In genomic region chr2:208466133-208466919, GRCh38 we compare ENCODE assay signal across 8 cellular contexts. TPM values are rescaled to one million over a fixed set of nuclear protein-coding genes. Genes with fewer than 3 reads are reported as not detected.
DNase-seq lines count a peak whose midpoint lies in the region; ATAC-seq and TF ChIP-seq lines count a peak whose summit lies in the region.

No MANE protein-coding gene starts in this region.

- no peaks in the 10 kb centered on the region for H3K36me3 ChIP-seq in lung (ENCODE audit: control insufficient read depth in 2 of 2, insufficient read depth in 2 of 2, low read length in 2 of 2)

- TF ChIP-seq CTCF in astrocyte of the spinal cord (IDR thresholded peaks at IDR 0.05; ENCODE audit: low read depth, low read length): peak; percentile 45
- TF ChIP-seq CTCF in lung (IDR thresholded peaks at IDR 0.05; ENCODE audit: control extremely low read depth, extremely low read depth): peak; percentile 6

- in situ Hi-C loops in astrocyte of the spinal cord (cut with HindIII; ENCODE audit: low sequenced_read_pairs): no loop called here

- peak; percentile 80 for ATAC-seq in GM19467 (IDR thresholded peaks at IDR 0.05; ENCODE audit: unreplicated experiment)
- peak; percentile 62 for ATAC-seq in HG03558 (IDR thresholded peaks at IDR 0.05; ENCODE audit: extremely low read depth, unreplicated experiment)
- no peak for ATAC-seq in lung (ENCODE audit: insufficient read depth, low FRiP score)

- 54 to 62% methylated on average over 7 of the region's 7 CpGs for WGBS in lung, 2 donors

- H3K4me3 ChIP-seq in astrocyte of the spinal cord (ENCODE audit: low read depth, low read length): no peak overlapping the region
- H3K4me3 ChIP-seq in lung: no peak overlapping the region

- peak; percentile 40 for DNase-seq in ELR (ENCODE audit: low read depth)
- DNase-seq in NCI-H446 (lab: John Stamatoyannopoulos, UW): peak; percentile 14 to 75
- peak; percentile 17 for DNase-seq in astrocyte of the spinal cord (ENCODE audit: low read depth, low spot score)
- peak; percentile 30 for DNase-seq in lung (ENCODE audit: low spot score)
- DNase-seq in activated CD8-positive, alpha-beta memory T cell treated with anti-CD3 and anti-CD28 coated beads, Interleukin-2, amount 50 U/mL, for 48 hours: no peak
- DNase-seq in activated naive CD4-positive, alpha-beta T cell treated with anti-CD3 and anti-CD28 coated beads, Interleukin-2, amount 50 U/mL, for 16 hours: no peak

- H3K27me3 ChIP-seq in lung (ENCODE audit: control insufficient read depth, insufficient read depth): no peaks in the 10 kb centered on the region

- no peak overlapping the region for H3K27ac ChIP-seq in lung (ENCODE audit: low read depth in 1 of 2, low read length in 1 of 2)

- H3K4me1 ChIP-seq in lung (ENCODE audit: control insufficient read depth in 2 of 2, insufficient read depth in 2 of 2, low read length in 2 of 2): no peaks in the 10 kb centered on the region

- H3K9me3 ChIP-seq in lung (ENCODE audit: control insufficient read depth in 2 of 2, insufficient read depth in 1 of 2, low read length in 1 of 2): no peaks in the 10 kb centered on the region

RNA-seq across cellular contexts. Expression of gene PTH2R, which starts 59.7 kb away (rescaled TPM):
- total RNA-seq in lung: under 1 TPM; 0.11 to 0.25 TPM
- under 1 TPM; 0.12 to 0.15 TPM for polyA plus RNA-seq in lung

Comparison
In these comparisons a context has a peak if more than half of its experiments do, and no peak if none do; other contexts are left out.
1. DNase-seq: peak in ELR (single experiment), NCI-H446 (2 of 2), astrocyte of the spinal cord (single experiment) and lung (single experiment); none in activated CD8-positive, alpha-beta memory T cell treated with anti-CD3 and anti-CD28 coated beads, Interleukin-2, amount 50 U/mL, for 48 hours (single experiment) and activated naive CD4-positive, alpha-beta T cell treated with anti-CD3 and anti-CD28 coated beads, Interleukin-2, amount 50 U/mL, for 16 hours (single experiment).